25 cellular contexts compared by ENCODE assay signal in the genomic region with DNA sequence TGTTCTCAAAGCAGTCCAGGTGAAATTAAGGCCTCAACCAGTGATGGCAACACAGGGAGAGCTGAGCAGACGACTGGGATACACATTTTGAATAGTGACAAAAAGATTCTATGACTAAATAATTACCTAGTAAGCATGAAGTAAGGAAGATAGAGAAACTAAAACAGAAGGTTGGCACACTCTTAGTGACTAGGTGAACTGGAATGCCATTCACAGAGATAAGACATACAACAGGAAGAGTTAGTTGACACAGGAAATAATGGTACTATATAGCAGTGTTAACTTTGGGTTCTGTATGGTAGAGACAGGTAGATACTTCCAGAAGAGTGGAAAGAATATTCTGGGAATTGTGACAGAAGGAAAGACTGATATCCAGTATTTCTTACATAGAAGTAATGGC.
"Had no signal": no experiment of that assay in that cellular context is flagged by ENCODE, and none has a peak within 500 bp of the region (broad histone marks: within the 10 kb centered on the region; RNA-seq: fewer than 3 reads in every experiment).

No MANE protein-coding gene starts in this region.

- H3K4me1 ChIP-seq: gastrocnemius medialis, lower lobe of right lung, parathyroid adenoma, tibial artery had no signal

- H3K36me3 Mint-ChIP-seq: WTC11 had no signal

- H2AFZ ChIP-seq: parathyroid adenoma had no signal

- H3K27ac Mint-ChIP-seq: activated naive CD8-positive, alpha-beta T cell treated with anti-CD3 and anti-CD28 coated beads for 36 hours; activated T-helper 2 cell treated with anti-CD3 and anti-CD28 coated beads, Interferon-gamma antibody, Interleukin-2, Interleukin-4, amounts not matched to agents 10 μg/mL and 5 μg/mL and 100 μg/mL, durations not matched to agents 14 hours and 24 hours and 36 hours; naive B cell; WTC11 had no signal

- H3K4me1 Mint-ChIP-seq: activated naive CD8-positive, alpha-beta T cell treated with anti-CD3 and anti-CD28 coated beads for 36 hours; naive B cell; WTC11 had no signal

- H3K27me3 ChIP-seq: cardiac muscle cell, gastrocnemius medialis, tibial artery had no signal

- H3K4me3 Mint-ChIP-seq: activated naive CD8-positive, alpha-beta T cell treated with anti-CD3 and anti-CD28 coated beads for 36 hours; activated T-cell treated with anti-CD3 and anti-CD28 coated beads, Interleukin-2, amount 50 U/mL, for 4 hours; naive B cell; WTC11 had no signal

- H3K27me3 Mint-ChIP-seq: activated naive CD8-positive, alpha-beta T cell treated with anti-CD3 and anti-CD28 coated beads for 36 hours had no signal

- H3K36me3 ChIP-seq: cardiac muscle cell, gastrocnemius medialis, lower lobe of right lung, tibial artery had no signal

- H3K9ac ChIP-seq: parathyroid adenoma had no signal

- H3K4me3 ChIP-seq: cardiac muscle cell, gastrocnemius medialis, lower lobe of right lung, tibial artery had no signal

- ATAC-seq: activated T-cell treated with anti-CD3 and anti-CD28 coated beads, Interleukin-2, amount 50 U/mL, for 4 hours; esophagus mucosa; gastrocnemius medialis; left lobe of liver; lower lobe of right lung; right cardiac atrium; stimulated activated naive CD8-positive, alpha-beta T cell treated with anti-CD3 and anti-CD28 coated beads, Interleukin-15, Interleukin-2, amounts not matched to agents 100 U/mL and 50 U/mL, for 24 hours; WTC11 had no signal

- DNase-seq: activated CD8-positive, alpha-beta memory T cell treated with anti-CD3 and anti-CD28 coated beads for 24 hours; activated CD8-positive, alpha-beta memory T cell treated with anti-CD3 and anti-CD28 coated beads, Interleukin-2, amount 50 U/mL, for 48 hours; activated naive CD4-positive, alpha-beta T cell treated with Interleukin-2 at 50 U/mL for 16 hours; activated naive CD8-positive, alpha-beta T cell treated with anti-CD3 and anti-CD28 coated beads for 36 hours; activated T-cell treated with anti-CD3 and anti-CD28 coated beads, Interleukin-2, amount 50 U/mL, for 4 hours; amniotic stem cell; effector CD4-positive, alpha-beta T cell; gastrocnemius medialis; head of caudate nucleus; hypothalamus; lower lobe of right lung; naive B cell; nucleus accumbens; right cardiac atrium; stimulated activated CD4-positive, alpha-beta T cell treated with anti-CD3 and anti-CD28 coated beads, Interleukin-12 subunit alpha, Interleukin-12 subunit beta, amount 100 ng/mL, for 4 hours; stimulated activated CD4-positive, alpha-beta T cell treated with anti-CD3 and anti-CD28 coated beads, Interleukin-4, amount 100 ng/mL, for 4 hours; stimulated activated naive CD8-positive, alpha-beta T cell treated with anti-CD3 and anti-CD28 coated beads, Interleukin-15, Interleukin-2, amounts not matched to agents 100 U/mL and 50 U/mL, for 24 hours; substantia nigra; tibial artery had no signal

- H3K9me3 ChIP-seq: gastrocnemius medialis, lower lobe of right lung had no signal

- H3K27ac ChIP-seq: cardiac muscle cell, gastrocnemius medialis, lower lobe of right lung, parathyroid adenoma, tibial artery had no signal
